ENCODE assay signal across 8 cellular contexts in genomic region chr13:113491982-113492381, GRCh38. TPM values are rescaled to one million over a fixed set of nuclear protein-coding genes. Genes with fewer than 3 reads are reported as not detected.
DNase-seq lines count a peak whose midpoint lies in the region; ATAC-seq and TF ChIP-seq lines count a peak whose summit lies in the region.

No MANE protein-coding gene starts in this region.

- H3K4me1 Mint-ChIP-seq in activated CD8-positive, alpha-beta memory T cell treated with anti-CD3 and anti-CD28 coated beads, Interleukin-2, amount 10 ng/mL, durations not matched to agents 7 days and 5 days = peaks cover 66% of the 10 kb centered on the region

- H3K4me1 ChIP-seq in adipocyte (ENCODE audit: control insufficient read depth, insufficient read depth, low read length) (peaks cover 46% of the 10 kb centered on the region), suprapubic skin (peaks cover 59% of the 10 kb centered on the region)

- H3K9me3 ChIP-seq in adipocyte (ENCODE audit: control insufficient read depth, low read length) (no peaks in the 10 kb centered on the region), suprapubic skin (no peaks in the 10 kb centered on the region)

- no peak for TF ChIP-seq EP300 in suprapubic skin (IDR thresholded peaks at IDR 0.05)

- ATAC-seq in activated CD8-positive, alpha-beta memory T cell treated with anti-CD3 and anti-CD28 coated beads, Interleukin-2, amount 10 ng/mL, durations not matched to agents 7 days and 5 days = no peak

- H3K9ac ChIP-seq in adipocyte (ENCODE audit: low read length) = peak overlapping the region; percentile 93

- H3K27me3 Mint-ChIP-seq in activated CD8-positive, alpha-beta memory T cell treated with anti-CD3 and anti-CD28 coated beads, Interleukin-2, amount 10 ng/mL, durations not matched to agents 7 days and 5 days = no peaks in the 10 kb centered on the region

- H3K27ac ChIP-seq in suprapubic skin = no peak overlapping the region

- CTCF ChIA-PET in activated CD8-positive, alpha-beta memory T cell treated with anti-CD3 and anti-CD28 coated beads, Interleukin-2, amount 10 ng/mL, durations not matched to agents 7 days and 5 days (lab: Charles Lee) = no interaction called here

- peak overlapping the region; percentile 57 for H3K27ac Mint-ChIP-seq in activated CD8-positive, alpha-beta memory T cell treated with anti-CD3 and anti-CD28 coated beads, Interleukin-2, amount 10 ng/mL, durations not matched to agents 7 days and 5 days

- H3K9me3 Mint-ChIP-seq in activated CD8-positive, alpha-beta memory T cell treated with anti-CD3 and anti-CD28 coated beads, Interleukin-2, amount 10 ng/mL, durations not matched to agents 7 days and 5 days (ENCODE audit: low read depth) = no peaks in the 10 kb centered on the region

- DNase-seq in activated CD8-positive, alpha-beta memory T cell treated with anti-CD3 and anti-CD28 coated beads, Interleukin-2, amount 10 ng/mL, durations not matched to agents 7 days and 5 days = no peak
- DNase-seq in activated CD8-positive, alpha-beta memory T cell treated with anti-CD3 and anti-CD28 coated beads, Interleukin-2, amount 50 U/mL, for 4 hours = no peak
- DNase-seq in adipocyte (ENCODE audit: low read depth) (no peak), kidney epithelial cell (ENCODE audit: low read depth) (no peak), suprapubic skin (ENCODE audit: low spot score in 2 of 2) (no peak), MV-4-11 (lab: John Stamatoyannopoulos, UW) (no peak), AG08396 (ENCODE audit: low spot score) (no peak), activated gamma-delta T cell treated with Interleukin-2 at 50 U/mL for 16 hours (no peak)

- WGBS in suprapubic skin = 69% methylated on average over 9 of the region's 9 CpGs

- H3K27me3 ChIP-seq in adipocyte (replicated peaks; ENCODE audit: control insufficient read depth, insufficient read depth, low read length) (no peaks in the 10 kb centered on the region), kidney epithelial cell (ENCODE audit: control insufficient read depth, insufficient read depth, low read length) (no peaks in the 10 kb centered on the region), suprapubic skin (no peaks in the 10 kb centered on the region)

- peaks cover 21% of the 10 kb centered on the region for H3K36me3 ChIP-seq in adipocyte (ENCODE audit: control insufficient read depth, insufficient read depth, low read length, severe bottlenecking)
- H3K36me3 ChIP-seq in kidney epithelial cell (ENCODE audit: control insufficient read depth, insufficient read depth, low read length) = peaks cover 2% of the 10 kb centered on the region
- H3K36me3 ChIP-seq in suprapubic skin = peaks cover 14% of the 10 kb centered on the region

- H3K4me3 Mint-ChIP-seq in activated CD8-positive, alpha-beta memory T cell treated with anti-CD3 and anti-CD28 coated beads, Interleukin-2, amount 10 ng/mL, durations not matched to agents 7 days and 5 days = peak overlapping the region; percentile 64

- TF ChIP-seq CTCF in kidney epithelial cell (IDR thresholded peaks at IDR 0.05; ENCODE audit: insufficient read depth, low read length, poor library complexity, severe bottlenecking) (no peak), suprapubic skin (IDR thresholded peaks at IDR 0.05) (no peak)

- H3K4me3 ChIP-seq in adipocyte (ENCODE audit: low read length) = peak overlapping the region; percentile 90
- peak overlapping the region; percentile 88 for H3K4me3 ChIP-seq in kidney epithelial cell (ENCODE audit: low read depth, low read length)
- H3K4me3 ChIP-seq in suprapubic skin = peak overlapping the region; percentile 98

- no peak for TF ChIP-seq POLR2A in suprapubic skin (IDR thresholded peaks at IDR 0.05)

- peaks cover 14% of the 10 kb centered on the region for H3K36me3 Mint-ChIP-seq in activated CD8-positive, alpha-beta memory T cell treated with anti-CD3 and anti-CD28 coated beads, Interleukin-2, amount 10 ng/mL, durations not matched to agents 7 days and 5 days

RNA-seq across cellular contexts. Expression of gene DCUN1D2, which starts 1.5 kb away (rescaled TPM):
- total RNA-seq in activated CD8-positive, alpha-beta memory T cell treated with anti-CD3 and anti-CD28 coated beads, Interleukin-2, amount 10 ng/mL, durations not matched to agents 7 days and 5 days = 10 to 100 TPM; 17.2 to 29.1 TPM
- total RNA-seq in kidney epithelial cell (9.9 and 12.9 TPM in 2 replicates), suprapubic skin (10 to 100 TPM in 3 of 4 donors, 1 to 10 TPM in 1; 8.7 to 51.7 (median 18.3) TPM)

RNA-seq across cellular contexts. Expression of gene ADPRHL1, which starts 38.7 kb away (rescaled TPM):
- total RNA-seq in activated CD8-positive, alpha-beta memory T cell treated with anti-CD3 and anti-CD28 coated beads, Interleukin-2, amount 10 ng/mL, durations not matched to agents 7 days and 5 days = 1 to 10 TPM in 1 of 2 experiments, under 1 TPM in 1; 0.96 to 1.3 TPM
- 0.75 and 0.84 TPM in 2 replicates for total RNA-seq in kidney epithelial cell
- total RNA-seq in suprapubic skin = 1 to 10 TPM; 2.5 to 8.6 (median 5.5) TPM
